ENCODE assay signal across 10 cellular contexts in genomic region chr9:88041447-88041846, GRCh38.
DNase-seq lines count a peak whose midpoint lies in the region; TF ChIP-seq lines count a peak whose summit lies in the region.
"Had no signal": no experiment of that assay in that cellular context is flagged by ENCODE, and none has a peak within 500 bp of the region (broad histone marks: within the 10 kb centered on the region; RNA-seq: fewer than 3 reads in every experiment).

No MANE protein-coding gene starts in this region.

- no peak overlapping the region for H3K4me3 Mint-ChIP-seq in progenitor cell of endocrine pancreas (ENCODE audit: low read depth)
- H3K4me3 Mint-ChIP-seq: stimulated activated naive CD8-positive, alpha-beta T cell treated with anti-CD3 and anti-CD28 coated beads, Interleukin-15, amount 100 ng/mL, for 72 hours had no signal

- H3K4me1 ChIP-seq in GM23248 (ENCODE audit: insufficient read depth) (no peaks in the 10 kb centered on the region), esophagus squamous epithelium (no peaks in the 10 kb centered on the region)

- H3K27ac ChIP-seq in GM23248 (no peak overlapping the region), esophagus squamous epithelium (no peak overlapping the region)

- peak; percentile 48 for DNase-seq in GM23248
- DNase-seq in RKO (ENCODE audit: low spot score), result peak; percentile 24
- peak; percentile 26 for DNase-seq in fibroblast of pulmonary artery (ENCODE audit: low read depth)
- no peak for DNase-seq in progenitor cell of endocrine pancreas (ENCODE audit: low spot score, unreplicated experiment)
- no peak for DNase-seq in NCI-H187 treated with DMSO at 0.1 percent for 48 hours (lab: John Stamatoyannopoulos, UW)
- DNase-seq in NCI-H1105 treated with DMSO at 0.1 percent for 48 hours (lab: John Stamatoyannopoulos, UW), result no peak
- DNase-seq in effector CD8-positive, alpha-beta T cell (lab: John Stamatoyannopoulos, UW), result no peak
- DNase-seq in esophagus squamous epithelium (lab: John Stamatoyannopoulos, UW), result no peak
- DNase-seq: central memory CD4-positive, alpha-beta T cell; stimulated activated naive CD8-positive, alpha-beta T cell treated with anti-CD3 and anti-CD28 coated beads, Interleukin-15, amount 100 ng/mL, for 72 hours had no signal

- peak; percentile 46 for TF ChIP-seq CTCF in fibroblast of pulmonary artery (IDR thresholded peaks at IDR 0.05; ENCODE audit: low read length, missing control alignments)
- TF ChIP-seq CTCF in progenitor cell of endocrine pancreas (IDR thresholded peaks at IDR 0.05; ENCODE audit: unreplicated experiment), result peak; percentile 59
- TF ChIP-seq CTCF in esophagus squamous epithelium (IDR thresholded peaks at IDR 0.05), result peak in 2 of 6 experiments; percentile 5 to 14

- H3K4me3 ChIP-seq in GM23248 (no peak overlapping the region), fibroblast of pulmonary artery (replicated peaks; ENCODE audit: low read depth, low read length) (no peak overlapping the region), esophagus squamous epithelium (no peak overlapping the region)

- 80 to 88% methylated on average over 1 of the region's 1 CpG for WGBS in GM23248 (ENCODE audit: low coverage in 1 of 2, low lambda C conversion rate in 2 of 2, missing lambda C conversion rate in 2 of 2), 2 experiments
- WGBS in esophagus squamous epithelium, 2 donors, result 75 to 90% methylated on average over 1 of the region's 1 CpG

- H3K9me3 ChIP-seq in GM23248 (ENCODE audit: low read depth), result no peaks in the 10 kb centered on the region
- peaks cover 0 to 51% (median 31%) of the 10 kb centered on the region in 3 donors for H3K9me3 ChIP-seq in esophagus squamous epithelium

- no peak overlapping the region for H3K27ac Mint-ChIP-seq in progenitor cell of endocrine pancreas
- H3K27ac Mint-ChIP-seq: stimulated activated naive CD8-positive, alpha-beta T cell treated with anti-CD3 and anti-CD28 coated beads, Interleukin-15, amount 100 ng/mL, for 72 hours had no signal

- H4K20me1 ChIP-seq in GM23248 (ENCODE audit: insufficient read depth), result no peaks in the 10 kb centered on the region

- intact Hi-C loops in esophagus squamous epithelium (cut with DNase I), result no loop called here

- H3K27me3 ChIP-seq in GM23248 (replicated peaks; ENCODE audit: insufficient read depth) (no peaks in the 10 kb centered on the region), esophagus squamous epithelium (no peaks in the 10 kb centered on the region)

- H3K36me3 ChIP-seq in GM23248 (ENCODE audit: low read depth) (no peaks in the 10 kb centered on the region), esophagus squamous epithelium (no peaks in the 10 kb centered on the region)

- H3K9me2 ChIP-seq in GM23248 (ENCODE audit: insufficient read depth), result no peaks in the 10 kb centered on the region

- no peaks in the 10 kb centered on the region for H3K79me2 ChIP-seq in GM23248 (ENCODE audit: insufficient read depth)

- TF ChIP-seq POLR2A in esophagus squamous epithelium (IDR thresholded peaks at IDR 0.05), result no peak

- H3K27me3 Mint-ChIP-seq in progenitor cell of endocrine pancreas, result no peaks in the 10 kb centered on the region

- no peaks in the 10 kb centered on the region for H3K4me1 Mint-ChIP-seq in progenitor cell of endocrine pancreas (ENCODE audit: low read depth)
- H3K4me1 Mint-ChIP-seq: stimulated activated naive CD8-positive, alpha-beta T cell treated with anti-CD3 and anti-CD28 coated beads, Interleukin-15, amount 100 ng/mL, for 72 hours had no signal

- in situ Hi-C loops in GM23248 (cut with MboI), result loop anchor here (10.0 kb wide), 1 partner anchor 367 kb away; no protein-coding TSS in a partner anchor

- H3F3A ChIP-seq in GM23248 (ENCODE audit: insufficient read depth), result no peaks in the 10 kb centered on the region

- peaks cover 39% of the 10 kb centered on the region for H3K9me3 Mint-ChIP-seq in progenitor cell of endocrine pancreas (ENCODE audit: low read depth)

- no peak overlapping the region for H2AFZ ChIP-seq in GM23248

- peaks cover 9% of the 10 kb centered on the region for H3K36me3 Mint-ChIP-seq in progenitor cell of endocrine pancreas (ENCODE audit: insufficient read depth)

- H3K4me2 ChIP-seq in GM23248 (ENCODE audit: unreplicated experiment), result no peak overlapping the region

- H3K9ac ChIP-seq in GM23248, result no peak overlapping the region

Comparison
In these comparisons a context has a peak if more than half of its experiments do, and no peak if none do; other contexts are left out.
1. DNase-seq: peak in GM23248 (single experiment), RKO (single experiment) and fibroblast of pulmonary artery (single experiment); none in progenitor cell of endocrine pancreas (single experiment), NCI-H187 treated with DMSO at 0.1 percent for 48 hours (single experiment), NCI-H1105 treated with DMSO at 0.1 percent for 48 hours (single experiment), effector CD8-positive, alpha-beta T cell (single experiment) and esophagus squamous epithelium (single experiment).